In genomic region chr16:27080870-27081269, GRCh38 we compare ENCODE assay signal across 10 cellular contexts. TPM values are rescaled to one million over a fixed set of nuclear protein-coding genes. Genes with fewer than 3 reads are reported as not detected.
DNase-seq lines count a peak whose midpoint lies in the region; ATAC-seq and TF ChIP-seq lines count a peak whose summit lies in the region.
"Had no signal": no experiment of that assay in that cellular context is flagged by ENCODE, and none has a peak within 500 bp of the region (broad histone marks: within the 10 kb centered on the region; RNA-seq: fewer than 3 reads in every experiment).

No MANE protein-coding gene starts in this region.

- H3K4me3 ChIP-seq in heart right ventricle (no peak overlapping the region), fibroblast of villous mesenchyme (ENCODE audit: low read depth, low read length) (no peak overlapping the region), upper lobe of right lung (no peak overlapping the region), neuronal stem cell (ENCODE audit: low read length in 2 of 2) (no peak overlapping the region)

- intact Hi-C loops in heart right ventricle (cut with DNase I) (loop anchor here in 1 of 10 donors (10.0 kb wide), 1 partner anchor 56 kb away; no protein-coding TSS in a partner anchor), Right ventricle myocardium superior (cut with DNase I) (no loop called here), upper lobe of right lung (cut with DNase I) (no loop called here)

- no peak overlapping the region for H2AK5ac ChIP-seq in neuronal stem cell (ENCODE audit: low read depth, low read length)

- H4K8ac ChIP-seq in neuronal stem cell (ENCODE audit: low read depth, low read length), result no peak overlapping the region

- H2BK15ac ChIP-seq in neuronal stem cell (ENCODE audit: low read length), result no peak overlapping the region

- TF ChIP-seq CTCF in heart right ventricle (IDR thresholded peaks at IDR 0.05) (peak in 5 of 9 donors; percentile 23 to 36 (median 26)), fibroblast of villous mesenchyme (IDR thresholded peaks at IDR 0.05; ENCODE audit: insufficient read depth, low read depth, low read length) (peak; percentile 46), upper lobe of right lung (IDR thresholded peaks at IDR 0.05) (peak; percentile 17)

- H2BK5ac ChIP-seq in neuronal stem cell (ENCODE audit: low read length), result no peak overlapping the region

- no peak overlapping the region for H3K14ac ChIP-seq in neuronal stem cell (ENCODE audit: low read length)

- H3K9me3 ChIP-seq in heart right ventricle (peaks cover 0 to 7% (median 0%) of the 10 kb centered on the region in 11 donors), upper lobe of right lung (no peaks in the 10 kb centered on the region), neuronal stem cell (replicated peaks in 1 of 2; ENCODE audit: control insufficient read depth in 2 of 2, insufficient read depth in 1 of 2, low read depth in 1 of 2, low read length in 2 of 2) (no peaks in the 10 kb centered on the region)

- no peaks in the 10 kb centered on the region for H3K79me1 ChIP-seq in neuronal stem cell (ENCODE audit: low read depth, low read length)

- 22 to 23% methylated on average over 4 of the region's 4 CpGs for WGBS in heart right ventricle, 2 donors
- WGBS in neuronal stem cell (ENCODE audit: extremely low coverage in 2 of 2, insufficient read length in 2 of 2, insufficient replicate concordance in 1 of 2), 2 donors, result no CpG with 5 or more reads among the region's 4 CpGs

- no peak overlapping the region for H3K4ac ChIP-seq in neuronal stem cell (ENCODE audit: low read length)

- H2AFZ ChIP-seq in neuronal stem cell (ENCODE audit: low read length), result no peak overlapping the region

- no peak overlapping the region for H2BK120ac ChIP-seq in neuronal stem cell (ENCODE audit: low read depth, low read length)

- H3K36me3 ChIP-seq in heart right ventricle, result no peaks in the 10 kb centered on the region
- H3K36me3 ChIP-seq in upper lobe of right lung, result no peaks in the 10 kb centered on the region
- H3K36me3 ChIP-seq in neuronal stem cell (replicated peaks in 1 of 2; ENCODE audit: control insufficient read depth in 2 of 2, insufficient read depth in 2 of 2, low read length in 2 of 2), result no peaks in the 10 kb centered on the region

- H3K4me1 ChIP-seq in heart right ventricle, result no peaks in the 10 kb centered on the region
- no peaks in the 10 kb centered on the region for H3K4me1 ChIP-seq in upper lobe of right lung
- peaks cover 5 to 13% of the 10 kb centered on the region in 2 donors for H3K4me1 ChIP-seq in neuronal stem cell (ENCODE audit: control insufficient read depth in 2 of 2, insufficient read depth in 1 of 2, low read depth in 1 of 2, low read length in 2 of 2)

- no peak overlapping the region for H3K18ac ChIP-seq in neuronal stem cell (ENCODE audit: low read length)

- no peak overlapping the region for H3K9ac ChIP-seq in neuronal stem cell (ENCODE audit: low read depth, low read length, poor library complexity)

- H2BK12ac ChIP-seq in neuronal stem cell (ENCODE audit: low read length), result no peak overlapping the region

- H3K27ac ChIP-seq in heart right ventricle (no peak overlapping the region), upper lobe of right lung (no peak overlapping the region), neuronal stem cell (replicated peaks; ENCODE audit: low read length) (no peak overlapping the region)

- H3K27me3 ChIP-seq in heart right ventricle (peaks cover 5 to 68% (median 53%) of the 10 kb centered on the region in 7 donors), upper lobe of right lung (peaks cover 27% of the 10 kb centered on the region), neuronal stem cell (ENCODE audit: control insufficient read depth in 3 of 3, insufficient read depth in 3 of 3, low read depth in 1 of 3, low read length in 3 of 3) (no peaks in the 10 kb centered on the region)

- no peak for DNase-seq in heart right ventricle
- no peak for DNase-seq in Right ventricle myocardium superior
- DNase-seq in OCI-M1 (lab: John Stamatoyannopoulos, UW), result peak; percentile 52
- peak; percentile 2 for DNase-seq in fibroblast of villous mesenchyme (ENCODE audit: low read depth)
- no peak for DNase-seq in upper lobe of right lung
- no peak for DNase-seq in NCI-H1417 (lab: John Stamatoyannopoulos, UW)
- DNase-seq in neuronal stem cell (ENCODE audit: low spot score), result no peak
- DNase-seq: stimulated activated naive CD8-positive, alpha-beta T cell treated with anti-CD3 and anti-CD28 coated beads, Interleukin-15, Interleukin-2, amounts not matched to agents 100 U/mL and 50 U/mL, for 24 hours had no signal

- no peak overlapping the region for H3K23ac ChIP-seq in neuronal stem cell (ENCODE audit: low read depth, low read length, poor library complexity)

- ATAC-seq in heart right ventricle (no peak), Right ventricle myocardium superior (ENCODE audit: poor library complexity) (no peak), upper lobe of right lung (no peak), HG02970 (IDR thresholded peaks at IDR 0.05; ENCODE audit: low FRiP score, unreplicated experiment) (no peak)
- ATAC-seq: stimulated activated naive CD8-positive, alpha-beta T cell treated with anti-CD3 and anti-CD28 coated beads, Interleukin-15, Interleukin-2, amounts not matched to agents 100 U/mL and 50 U/mL, for 24 hours had no signal

- H3K4me2 ChIP-seq in neuronal stem cell (ENCODE audit: insufficient read depth, low read length, poor library complexity, severe bottlenecking), result no peak overlapping the region

- H4K91ac ChIP-seq in neuronal stem cell (ENCODE audit: low read depth, low read length, poor library complexity), result no peak overlapping the region

RNA-seq across cellular contexts. Expression of gene C16orf82, which starts 14.1 kb away (rescaled TPM):
- total RNA-seq in heart right ventricle, result not detected
- polyA plus RNA-seq in heart right ventricle, result not detected
- not detected for total RNA-seq in Right ventricle myocardium superior
- total RNA-seq in fibroblast of villous mesenchyme, result not detected in 2 replicates
- total RNA-seq in upper lobe of right lung, result not detected
- polyA plus RNA-seq in neuronal stem cell (2013, experiment 1 of 2), result 0.78 TPM
- 0.76 TPM for polyA plus RNA-seq in neuronal stem cell (2013, experiment 2 of 2)
- total RNA-seq: renal cortical epithelial cell had no signal

Comparison
In these comparisons a context has a peak if more than half of its experiments do, and no peak if none do; other contexts are left out.
1. DNase-seq: peak in OCI-M1 (single experiment) and fibroblast of villous mesenchyme (single experiment); none in heart right ventricle (0 of 2), Right ventricle myocardium superior (single experiment), upper lobe of right lung (single experiment), NCI-H1417 (0 of 3) and neuronal stem cell (single experiment).
2. Peak in every context shown above with its lines, with median percentiles within 50 percentile points of each other: CTCF ChIP-seq.